ENCODE assay signal across 2 cellular contexts in the genomic region with DNA sequence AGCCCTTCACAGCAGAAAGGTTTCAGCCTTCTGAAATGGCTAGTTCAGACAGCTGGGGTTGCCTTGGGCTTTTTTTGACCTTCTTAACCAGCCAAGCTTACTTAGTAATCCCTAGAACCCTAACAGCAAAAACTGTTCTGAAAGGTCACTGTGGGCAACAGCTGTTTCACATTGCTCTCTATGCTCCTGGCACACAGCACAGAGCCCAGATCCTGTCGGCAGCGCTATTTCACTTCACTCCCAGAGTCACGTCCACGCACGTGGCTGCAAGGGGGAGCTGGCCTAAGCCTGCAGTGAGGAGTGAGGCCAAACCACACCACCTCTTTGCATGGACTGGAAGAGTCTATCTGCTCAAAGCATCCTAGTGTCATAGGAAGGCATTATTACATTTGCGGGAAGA.
TF ChIP-seq lines count a peak whose summit lies in the region.

No MANE protein-coding gene starts in this region.

TF ChIP-seq in GM12878, 131 proteins besides CTCF, POLR2A, EP300 and RAD21 (continues in another document):
- TF ChIP-seq STAT1 (conservative IDR thresholded peaks at IDR 0.05) (no peak), KDM1A (IDR thresholded peaks at IDR 0.05; ENCODE audit: borderline replicate concordance) (no peak), YY1 (IDR thresholded peaks at IDR 0.05; ENCODE audit: low read depth, low read length) (peak; percentile 33; the same call in 1 of the 2 replicates), BRCA1 (IDR thresholded peaks at IDR 0.05; ENCODE audit: low read depth, low read length) (no peak), CHD2 (IDR thresholded peaks at IDR 0.05; ENCODE audit: borderline replicate concordance, low read depth, low read length) (peak; percentile 36; the same call in 1 of the 2 replicates), JUNB (IDR thresholded peaks at IDR 0.05) (peak; percentile 78), CHD4 (IDR thresholded peaks at IDR 0.05) (no peak), EGR1 (IDR thresholded peaks at IDR 0.05; ENCODE audit: borderline replicate concordance in 1 of 2, low read depth in 2 of 2, low read length in 2 of 2) (no peak), RFX5 (IDR thresholded peaks at IDR 0.05; ENCODE audit: low read depth, low read length) (no peak), TCF12 (IDR thresholded peaks at IDR 0.05; ENCODE audit: low read depth, low read length) (peak; percentile 90), ETV6 (conservative IDR thresholded peaks at IDR 0.05 in 1 of 2, IDR thresholded peaks at IDR 0.05 in 1 of 2; ENCODE audit: borderline replicate concordance in 1 of 2, low read depth in 1 of 2) (peak in 1 of 2 experiments; percentile 68; a peak in 1 of 4 replicates), CBX5 (IDR thresholded peaks at IDR 0.05; ENCODE audit: low read depth) (no peak), FOXK2 (IDR thresholded peaks at IDR 0.05) (no peak), JUND (IDR thresholded peaks at IDR 0.05; ENCODE audit: low read depth, low read length) (no peak), NR2C2 (IDR thresholded peaks at IDR 0.05; ENCODE audit: borderline replicate concordance, control insufficient read depth, insufficient read length, low read depth) (no peak)
- TF ChIP-seq, protein P1, sequence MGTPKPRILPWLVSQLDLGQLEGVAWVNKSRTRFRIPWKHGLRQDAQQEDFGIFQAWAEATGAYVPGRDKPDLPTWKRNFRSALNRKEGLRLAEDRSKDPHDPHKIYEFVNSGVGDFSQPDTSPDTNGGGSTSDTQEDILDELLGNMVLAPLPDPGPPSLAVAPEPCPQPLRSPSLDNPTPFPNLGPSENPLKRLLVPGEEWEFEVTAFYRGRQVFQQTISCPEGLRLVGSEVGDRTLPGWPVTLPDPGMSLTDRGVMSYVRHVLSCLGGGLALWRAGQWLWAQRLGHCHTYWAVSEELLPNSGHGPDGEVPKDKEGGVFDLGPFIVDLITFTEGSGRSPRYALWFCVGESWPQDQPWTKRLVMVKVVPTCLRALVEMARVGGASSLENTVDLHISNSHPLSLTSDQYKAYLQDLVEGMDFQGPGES (IDR thresholded peaks at IDR 0.05), result no peak
- TF ChIP-seq, protein P2, sequence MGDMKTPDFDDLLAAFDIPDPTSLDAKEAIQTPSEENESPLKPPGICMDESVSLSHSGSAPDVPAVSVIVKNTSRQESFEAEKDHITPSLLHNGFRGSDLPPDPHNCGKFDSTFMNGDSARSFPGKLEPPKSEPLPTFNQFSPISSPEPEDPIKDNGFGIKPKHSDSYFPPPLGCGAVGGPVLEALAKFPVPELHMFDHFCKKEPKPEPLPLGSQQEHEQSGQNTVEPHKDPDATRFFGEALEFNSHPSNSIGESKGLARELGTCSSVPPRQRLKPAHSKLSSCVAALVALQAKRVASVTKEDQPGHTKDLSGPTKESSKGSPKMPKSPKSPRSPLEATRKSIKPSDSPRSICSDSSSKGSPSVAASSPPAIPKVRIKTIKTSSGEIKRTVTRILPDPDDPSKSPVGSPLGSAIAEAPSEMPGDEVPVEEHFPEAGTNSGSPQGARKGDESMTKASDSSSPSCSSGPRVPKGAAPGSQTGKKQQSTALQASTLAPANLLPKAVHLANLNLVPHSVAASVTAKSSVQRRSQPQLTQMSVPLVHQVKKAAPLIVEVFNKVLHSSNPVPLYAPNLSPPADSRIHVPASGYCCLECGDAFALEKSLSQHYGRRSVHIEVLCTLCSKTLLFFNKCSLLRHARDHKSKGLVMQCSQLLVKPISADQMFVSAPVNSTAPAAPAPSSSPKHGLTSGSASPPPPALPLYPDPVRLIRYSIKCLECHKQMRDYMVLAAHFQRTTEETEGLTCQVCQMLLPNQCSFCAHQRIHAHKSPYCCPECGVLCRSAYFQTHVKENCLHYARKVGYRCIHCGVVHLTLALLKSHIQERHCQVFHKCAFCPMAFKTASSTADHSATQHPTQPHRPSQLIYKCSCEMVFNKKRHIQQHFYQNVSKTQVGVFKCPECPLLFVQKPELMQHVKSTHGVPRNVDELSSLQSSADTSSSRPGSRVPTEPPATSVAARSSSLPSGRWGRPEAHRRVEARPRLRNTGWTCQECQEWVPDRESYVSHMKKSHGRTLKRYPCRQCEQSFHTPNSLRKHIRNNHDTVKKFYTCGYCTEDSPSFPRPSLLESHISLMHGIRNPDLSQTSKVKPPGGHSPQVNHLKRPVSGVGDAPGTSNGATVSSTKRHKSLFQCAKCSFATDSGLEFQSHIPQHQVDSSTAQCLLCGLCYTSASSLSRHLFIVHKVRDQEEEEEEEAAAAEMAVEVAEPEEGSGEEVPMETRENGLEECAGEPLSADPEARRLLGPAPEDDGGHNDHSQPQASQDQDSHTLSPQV (IDR thresholded peaks at IDR 0.05), result no peak
- TF ChIP-seq, protein P3, sequence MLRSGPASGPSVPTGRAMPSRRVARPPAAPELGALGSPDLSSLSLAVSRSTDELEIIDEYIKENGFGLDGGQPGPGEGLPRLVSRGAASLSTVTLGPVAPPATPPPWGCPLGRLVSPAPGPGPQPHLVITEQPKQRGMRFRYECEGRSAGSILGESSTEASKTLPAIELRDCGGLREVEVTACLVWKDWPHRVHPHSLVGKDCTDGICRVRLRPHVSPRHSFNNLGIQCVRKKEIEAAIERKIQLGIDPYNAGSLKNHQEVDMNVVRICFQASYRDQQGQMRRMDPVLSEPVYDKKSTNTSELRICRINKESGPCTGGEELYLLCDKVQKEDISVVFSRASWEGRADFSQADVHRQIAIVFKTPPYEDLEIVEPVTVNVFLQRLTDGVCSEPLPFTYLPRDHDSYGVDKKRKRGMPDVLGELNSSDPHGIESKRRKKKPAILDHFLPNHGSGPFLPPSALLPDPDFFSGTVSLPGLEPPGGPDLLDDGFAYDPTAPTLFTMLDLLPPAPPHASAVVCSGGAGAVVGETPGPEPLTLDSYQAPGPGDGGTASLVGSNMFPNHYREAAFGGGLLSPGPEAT (IDR thresholded peaks at IDR 0.05; ENCODE audit: low read depth), result peak; percentile 51; the same call in 1 of the 2 replicates
- TF ChIP-seq, protein P4, sequence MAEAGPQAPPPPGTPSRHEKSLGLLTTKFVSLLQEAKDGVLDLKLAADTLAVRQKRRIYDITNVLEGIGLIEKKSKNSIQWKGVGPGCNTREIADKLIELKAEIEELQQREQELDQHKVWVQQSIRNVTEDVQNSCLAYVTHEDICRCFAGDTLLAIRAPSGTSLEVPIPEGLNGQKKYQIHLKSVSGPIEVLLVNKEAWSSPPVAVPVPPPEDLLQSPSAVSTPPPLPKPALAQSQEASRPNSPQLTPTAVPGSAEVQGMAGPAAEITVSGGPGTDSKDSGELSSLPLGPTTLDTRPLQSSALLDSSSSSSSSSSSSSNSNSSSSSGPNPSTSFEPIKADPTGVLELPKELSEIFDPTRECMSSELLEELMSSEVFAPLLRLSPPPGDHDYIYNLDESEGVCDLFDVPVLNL (IDR thresholded peaks at IDR 0.05; ENCODE audit: low read depth, low read length), result no peak

TF ChIP-seq in HepG2, 621 proteins besides CTCF, POLR2A, EP300 and RAD21:
- TF ChIP-seq JDP2 (CRISPR knock-in tag; IDR thresholded peaks at IDR 0.05; ENCODE audit: borderline replicate concordance), result no peak
- TF ChIP-seq, protein P5, sequence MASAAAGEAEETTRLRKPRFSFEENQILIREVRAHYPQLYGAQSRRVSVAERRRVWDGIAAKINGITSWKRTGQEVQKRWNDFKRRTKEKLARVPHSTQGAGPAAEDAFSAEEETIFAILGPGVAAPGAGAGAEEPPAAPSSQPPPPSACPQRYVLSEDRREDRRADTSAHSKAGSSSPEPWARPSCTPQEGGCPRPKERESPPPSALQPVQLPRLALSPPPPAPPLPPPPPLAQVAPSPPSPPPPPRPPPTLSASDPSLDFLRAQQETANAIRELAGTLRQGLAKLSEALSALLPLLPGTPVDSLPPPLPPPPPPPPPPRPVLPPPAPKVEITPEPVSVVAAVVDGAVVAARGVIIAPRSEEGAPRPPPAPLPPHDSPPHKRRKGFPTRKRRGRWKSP (CRISPR knock-in tag; IDR thresholded peaks at IDR 0.05), result no peak
